ENCODE assay signal across 1 cellular context in the genomic region with DNA sequence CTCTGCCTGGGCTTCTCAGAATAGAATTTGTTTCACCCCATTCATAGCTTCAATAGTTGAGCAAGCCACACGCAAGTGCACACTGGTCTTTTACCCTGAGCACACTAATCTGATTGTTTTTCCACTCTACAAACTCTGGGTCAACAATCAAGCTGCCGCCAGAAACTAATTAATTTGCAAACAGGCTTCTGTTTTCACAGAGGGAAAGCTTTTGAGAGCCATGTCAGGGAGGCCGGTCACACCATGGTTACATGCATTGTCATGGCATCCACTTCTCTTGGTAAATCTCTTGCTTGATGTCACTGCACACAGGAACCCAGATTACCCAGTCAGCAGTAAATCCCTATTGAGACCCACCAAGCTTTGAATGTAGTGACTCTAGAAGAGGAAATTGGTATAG.
TF ChIP-seq lines count a peak whose summit lies in the region.

No MANE protein-coding gene starts in this region.

TF ChIP-seq in HepG2, 621 proteins besides CTCF, POLR2A, EP300 and RAD21 (continued from another document and continues in another):
- TF ChIP-seq, protein P1, sequence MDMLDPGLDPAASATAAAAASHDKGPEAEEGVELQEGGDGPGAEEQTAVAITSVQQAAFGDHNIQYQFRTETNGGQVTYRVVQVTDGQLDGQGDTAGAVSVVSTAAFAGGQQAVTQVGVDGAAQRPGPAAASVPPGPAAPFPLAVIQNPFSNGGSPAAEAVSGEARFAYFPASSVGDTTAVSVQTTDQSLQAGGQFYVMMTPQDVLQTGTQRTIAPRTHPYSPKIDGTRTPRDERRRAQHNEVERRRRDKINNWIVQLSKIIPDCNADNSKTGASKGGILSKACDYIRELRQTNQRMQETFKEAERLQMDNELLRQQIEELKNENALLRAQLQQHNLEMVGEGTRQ (IDR thresholded peaks at IDR 0.05; ENCODE audit: low read depth, low read length), result no peak
- TF ChIP-seq, protein P1 (CRISPR knock-in tag; IDR thresholded peaks at IDR 0.05; ENCODE audit: borderline replicate concordance), result no peak
- TF ChIP-seq KDM3A (CRISPR knock-in tag; IDR thresholded peaks at IDR 0.05; ENCODE audit: low read depth) (no peak), ZNF136 (CRISPR knock-in tag; IDR thresholded peaks at IDR 0.05; ENCODE audit: low read depth) (no peak), NFKB2 (CRISPR knock-in tag; IDR thresholded peaks at IDR 0.05; ENCODE audit: borderline replicate concordance) (no peak), ZNF510 (CRISPR knock-in tag; IDR thresholded peaks at IDR 0.05; ENCODE audit: low read depth) (no peak), GTF3A (CRISPR knock-in tag; conservative IDR thresholded peaks at IDR 0.05) (no peak), SOX5 (CRISPR knock-in tag; IDR thresholded peaks at IDR 0.05; ENCODE audit: borderline replicate concordance) (peak; percentile 72), ZNF446 (CRISPR knock-in tag; IDR thresholded peaks at IDR 0.05) (no peak), TBX2 (CRISPR knock-in tag; IDR thresholded peaks at IDR 0.05; ENCODE audit: borderline replicate concordance) (peak; percentile 82; the same call in 1 of the 2 replicates), CCDC6 (CRISPR knock-in tag; IDR thresholded peaks at IDR 0.05) (no peak), NFATC3 (CRISPR knock-in tag; IDR thresholded peaks at IDR 0.05) (0 out of 2 replicates have a peak, but pooled peaks have one; percentile 26), CEBPG (CRISPR knock-in tag; IDR thresholded peaks at IDR 0.05) (peak; percentile 52), ZNF775 (CRISPR knock-in tag; IDR thresholded peaks at IDR 0.05; ENCODE audit: borderline replicate concordance) (no peak), NCOA1 (CRISPR knock-in tag; IDR thresholded peaks at IDR 0.05) (no peak), PAF1 (CRISPR knock-in tag; IDR thresholded peaks at IDR 0.05) (no peak), ZNF232 (CRISPR knock-in tag; IDR thresholded peaks at IDR 0.05; ENCODE audit: borderline replicate concordance) (0 out of 2 replicates have a peak, but pooled peaks have one; percentile 31), TBX3 (IDR thresholded peaks at IDR 0.05; ENCODE audit: borderline replicate concordance) (peak; percentile 49; the same call in 1 of the 2 replicates), POLR2AphosphoS5 (IDR thresholded peaks at IDR 0.05; ENCODE audit: low read depth, low read length) (no peak), KAT2B (IDR thresholded peaks at IDR 0.05; ENCODE audit: borderline replicate concordance, low read depth, low read length) (no peak), ZNF34 (CRISPR knock-in tag; IDR thresholded peaks at IDR 0.05; ENCODE audit: borderline replicate concordance) (no peak), MEF2D (CRISPR knock-in tag; IDR thresholded peaks at IDR 0.05) (no peak), ZNF878 (CRISPR knock-in tag; IDR thresholded peaks at IDR 0.05) (no peak), ISX (CRISPR knock-in tag; conservative IDR thresholded peaks at IDR 0.05) (no peak), ZNF496 (CRISPR knock-in tag; IDR thresholded peaks at IDR 0.05; ENCODE audit: insufficient replicate concordance) (no peak), CC2D1A (CRISPR knock-in tag; IDR thresholded peaks at IDR 0.05) (no peak), ATM (IDR thresholded peaks at IDR 0.05; ENCODE audit: borderline replicate concordance) (no peak), ZNF552 (CRISPR knock-in tag; IDR thresholded peaks at IDR 0.05; ENCODE audit: borderline replicate concordance) (no peak), ZMYM4 (CRISPR knock-in tag; IDR thresholded peaks at IDR 0.05) (peak; percentile 56)
- TF ChIP-seq, protein P2, sequence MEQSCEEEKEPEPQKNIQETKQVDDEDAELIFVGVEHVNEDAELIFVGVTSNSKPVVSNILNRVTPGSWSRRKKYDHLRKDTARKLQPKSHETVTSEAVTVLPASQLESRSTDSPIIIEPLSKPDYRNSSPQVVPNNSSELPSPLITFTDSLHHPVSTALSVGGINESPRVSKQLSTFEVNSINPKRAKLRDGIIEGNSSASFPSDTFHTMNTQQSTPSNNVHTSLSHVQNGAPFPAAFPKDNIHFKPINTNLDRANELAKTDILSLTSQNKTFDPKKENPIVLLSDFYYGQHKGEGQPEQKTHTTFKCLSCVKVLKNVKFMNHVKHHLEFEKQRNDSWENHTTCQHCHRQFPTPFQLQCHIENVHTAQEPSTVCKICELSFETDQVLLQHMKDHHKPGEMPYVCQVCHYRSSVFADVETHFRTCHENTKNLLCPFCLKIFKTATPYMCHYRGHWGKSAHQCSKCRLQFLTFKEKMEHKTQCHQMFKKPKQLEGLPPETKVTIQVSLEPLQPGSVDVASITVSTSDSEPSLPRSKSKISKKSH (CRISPR knock-in tag; IDR thresholded peaks at IDR 0.05; ENCODE audit: borderline replicate concordance), result no peak
- TF ChIP-seq, protein P3, sequence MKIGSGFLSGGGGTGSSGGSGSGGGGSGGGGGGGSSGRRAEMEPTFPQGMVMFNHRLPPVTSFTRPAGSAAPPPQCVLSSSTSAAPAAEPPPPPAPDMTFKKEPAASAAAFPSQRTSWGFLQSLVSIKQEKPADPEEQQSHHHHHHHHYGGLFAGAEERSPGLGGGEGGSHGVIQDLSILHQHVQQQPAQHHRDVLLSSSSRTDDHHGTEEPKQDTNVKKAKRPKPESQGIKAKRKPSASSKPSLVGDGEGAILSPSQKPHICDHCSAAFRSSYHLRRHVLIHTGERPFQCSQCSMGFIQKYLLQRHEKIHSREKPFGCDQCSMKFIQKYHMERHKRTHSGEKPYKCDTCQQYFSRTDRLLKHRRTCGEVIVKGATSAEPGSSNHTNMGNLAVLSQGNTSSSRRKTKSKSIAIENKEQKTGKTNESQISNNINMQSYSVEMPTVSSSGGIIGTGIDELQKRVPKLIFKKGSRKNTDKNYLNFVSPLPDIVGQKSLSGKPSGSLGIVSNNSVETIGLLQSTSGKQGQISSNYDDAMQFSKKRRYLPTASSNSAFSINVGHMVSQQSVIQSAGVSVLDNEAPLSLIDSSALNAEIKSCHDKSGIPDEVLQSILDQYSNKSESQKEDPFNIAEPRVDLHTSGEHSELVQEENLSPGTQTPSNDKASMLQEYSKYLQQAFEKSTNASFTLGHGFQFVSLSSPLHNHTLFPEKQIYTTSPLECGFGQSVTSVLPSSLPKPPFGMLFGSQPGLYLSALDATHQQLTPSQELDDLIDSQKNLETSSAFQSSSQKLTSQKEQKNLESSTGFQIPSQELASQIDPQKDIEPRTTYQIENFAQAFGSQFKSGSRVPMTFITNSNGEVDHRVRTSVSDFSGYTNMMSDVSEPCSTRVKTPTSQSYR (CRISPR knock-in tag; IDR thresholded peaks at IDR 0.05; ENCODE audit: borderline replicate concordance), result no peak
- TF ChIP-seq, protein P4, sequence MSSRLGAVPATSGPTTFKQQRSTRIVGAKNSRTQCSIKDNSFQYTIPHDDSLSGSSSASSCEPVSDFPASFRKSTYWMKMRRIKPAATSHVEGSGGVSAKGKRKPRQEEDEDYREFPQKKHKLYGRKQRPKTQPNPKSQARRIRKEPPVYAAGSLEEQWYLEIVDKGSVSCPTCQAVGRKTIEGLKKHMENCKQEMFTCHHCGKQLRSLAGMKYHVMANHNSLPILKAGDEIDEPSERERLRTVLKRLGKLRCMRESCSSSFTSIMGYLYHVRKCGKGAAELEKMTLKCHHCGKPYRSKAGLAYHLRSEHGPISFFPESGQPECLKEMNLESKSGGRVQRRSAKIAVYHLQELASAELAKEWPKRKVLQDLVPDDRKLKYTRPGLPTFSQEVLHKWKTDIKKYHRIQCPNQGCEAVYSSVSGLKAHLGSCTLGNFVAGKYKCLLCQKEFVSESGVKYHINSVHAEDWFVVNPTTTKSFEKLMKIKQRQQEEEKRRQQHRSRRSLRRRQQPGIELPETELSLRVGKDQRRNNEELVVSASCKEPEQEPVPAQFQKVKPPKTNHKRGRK (CRISPR knock-in tag; IDR thresholded peaks at IDR 0.05), result no peak
- TF ChIP-seq, protein P5, sequence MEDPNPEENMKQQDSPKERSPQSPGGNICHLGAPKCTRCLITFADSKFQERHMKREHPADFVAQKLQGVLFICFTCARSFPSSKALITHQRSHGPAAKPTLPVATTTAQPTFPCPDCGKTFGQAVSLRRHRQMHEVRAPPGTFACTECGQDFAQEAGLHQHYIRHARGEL (CRISPR knock-in tag; IDR thresholded peaks at IDR 0.05), result no peak
- TF ChIP-seq, protein P6, sequence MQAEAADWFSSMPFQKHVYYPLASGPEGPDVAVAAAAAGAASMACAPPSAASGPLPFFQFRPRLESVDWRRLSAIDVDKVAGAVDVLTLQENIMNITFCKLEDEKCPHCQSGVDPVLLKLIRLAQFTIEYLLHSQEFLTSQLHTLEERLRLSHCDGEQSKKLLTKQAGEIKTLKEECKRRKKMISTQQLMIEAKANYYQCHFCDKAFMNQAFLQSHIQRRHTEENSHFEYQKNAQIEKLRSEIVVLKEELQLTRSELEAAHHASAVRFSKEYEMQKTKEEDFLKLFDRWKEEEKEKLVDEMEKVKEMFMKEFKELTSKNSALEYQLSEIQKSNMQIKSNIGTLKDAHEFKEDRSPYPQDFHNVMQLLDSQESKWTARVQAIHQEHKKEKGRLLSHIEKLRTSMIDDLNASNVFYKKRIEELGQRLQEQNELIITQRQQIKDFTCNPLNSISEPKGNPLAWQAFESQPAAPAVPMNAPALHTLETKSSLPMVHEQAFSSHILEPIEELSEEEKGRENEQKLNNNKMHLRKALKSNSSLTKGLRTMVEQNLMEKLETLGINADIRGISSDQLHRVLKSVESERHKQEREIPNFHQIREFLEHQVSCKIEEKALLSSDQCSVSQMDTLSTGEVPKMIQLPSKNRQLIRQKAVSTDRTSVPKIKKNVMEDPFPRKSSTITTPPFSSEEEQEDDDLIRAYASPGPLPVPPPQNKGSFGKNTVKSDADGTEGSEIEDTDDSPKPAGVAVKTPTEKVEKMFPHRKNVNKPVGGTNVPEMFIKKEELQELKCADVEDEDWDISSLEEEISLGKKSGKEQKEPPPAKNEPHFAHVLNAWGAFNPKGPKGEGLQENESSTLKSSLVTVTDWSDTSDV (CRISPR knock-in tag; IDR thresholded peaks at IDR 0.05), result no peak
- TF ChIP-seq, protein P7, sequence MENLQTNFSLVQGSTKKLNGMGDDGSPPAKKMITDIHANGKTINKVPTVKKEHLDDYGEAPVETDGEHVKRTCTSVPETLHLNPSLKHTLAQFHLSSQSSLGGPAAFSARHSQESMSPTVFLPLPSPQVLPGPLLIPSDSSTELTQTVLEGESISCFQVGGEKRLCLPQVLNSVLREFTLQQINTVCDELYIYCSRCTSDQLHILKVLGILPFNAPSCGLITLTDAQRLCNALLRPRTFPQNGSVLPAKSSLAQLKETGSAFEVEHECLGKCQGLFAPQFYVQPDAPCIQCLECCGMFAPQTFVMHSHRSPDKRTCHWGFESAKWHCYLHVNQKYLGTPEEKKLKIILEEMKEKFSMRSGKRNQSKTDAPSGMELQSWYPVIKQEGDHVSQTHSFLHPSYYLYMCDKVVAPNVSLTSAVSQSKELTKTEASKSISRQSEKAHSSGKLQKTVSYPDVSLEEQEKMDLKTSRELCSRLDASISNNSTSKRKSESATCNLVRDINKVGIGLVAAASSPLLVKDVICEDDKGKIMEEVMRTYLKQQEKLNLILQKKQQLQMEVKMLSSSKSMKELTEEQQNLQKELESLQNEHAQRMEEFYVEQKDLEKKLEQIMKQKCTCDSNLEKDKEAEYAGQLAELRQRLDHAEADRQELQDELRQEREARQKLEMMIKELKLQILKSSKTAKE (CRISPR knock-in tag; IDR thresholded peaks at IDR 0.05; ENCODE audit: borderline replicate concordance), result no peak
- TF ChIP-seq, protein P8, sequence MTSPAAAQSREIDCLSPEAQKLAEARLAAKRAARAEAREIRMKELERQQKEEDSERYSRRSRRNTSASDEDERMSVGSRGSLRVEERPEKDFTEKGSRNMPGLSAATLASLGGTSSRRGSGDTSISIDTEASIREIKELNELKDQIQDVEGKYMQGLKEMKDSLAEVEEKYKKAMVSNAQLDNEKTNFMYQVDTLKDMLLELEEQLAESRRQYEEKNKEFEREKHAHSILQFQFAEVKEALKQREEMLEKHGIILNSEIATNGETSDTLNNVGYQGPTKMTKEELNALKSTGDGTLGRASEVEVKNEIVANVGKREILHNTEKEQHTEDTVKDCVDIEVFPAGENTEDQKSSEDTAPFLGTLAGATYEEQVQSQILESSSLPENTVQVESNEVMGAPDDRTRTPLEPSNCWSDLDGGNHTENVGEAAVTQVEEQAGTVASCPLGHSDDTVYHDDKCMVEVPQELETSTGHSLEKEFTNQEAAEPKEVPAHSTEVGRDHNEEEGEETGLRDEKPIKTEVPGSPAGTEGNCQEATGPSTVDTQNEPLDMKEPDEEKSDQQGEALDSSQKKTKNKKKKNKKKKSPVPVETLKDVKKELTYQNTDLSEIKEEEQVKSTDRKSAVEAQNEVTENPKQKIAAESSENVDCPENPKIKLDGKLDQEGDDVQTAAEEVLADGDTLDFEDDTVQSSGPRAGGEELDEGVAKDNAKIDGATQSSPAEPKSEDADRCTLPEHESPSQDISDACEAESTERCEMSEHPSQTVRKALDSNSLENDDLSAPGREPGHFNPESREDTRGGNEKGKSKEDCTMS (CRISPR knock-in tag; conservative IDR thresholded peaks at IDR 0.05), result no peak
- TF ChIP-seq, protein P9, sequence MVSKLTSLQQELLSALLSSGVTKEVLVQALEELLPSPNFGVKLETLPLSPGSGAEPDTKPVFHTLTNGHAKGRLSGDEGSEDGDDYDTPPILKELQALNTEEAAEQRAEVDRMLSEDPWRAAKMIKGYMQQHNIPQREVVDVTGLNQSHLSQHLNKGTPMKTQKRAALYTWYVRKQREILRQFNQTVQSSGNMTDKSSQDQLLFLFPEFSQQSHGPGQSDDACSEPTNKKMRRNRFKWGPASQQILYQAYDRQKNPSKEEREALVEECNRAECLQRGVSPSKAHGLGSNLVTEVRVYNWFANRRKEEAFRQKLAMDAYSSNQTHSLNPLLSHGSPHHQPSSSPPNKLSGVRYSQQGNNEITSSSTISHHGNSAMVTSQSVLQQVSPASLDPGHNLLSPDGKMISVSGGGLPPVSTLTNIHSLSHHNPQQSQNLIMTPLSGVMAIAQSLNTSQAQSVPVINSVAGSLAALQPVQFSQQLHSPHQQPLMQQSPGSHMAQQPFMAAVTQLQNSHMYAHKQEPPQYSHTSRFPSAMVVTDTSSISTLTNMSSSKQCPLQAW (CRISPR knock-in tag; IDR thresholded peaks at IDR 0.05), result no peak
